36 cellular contexts compared by ENCODE assay signal in genomic region chr9:109585841-109586240, GRCh38.
"Had no signal": no experiment of that assay in that cellular context is flagged by ENCODE, and none has a peak within 500 bp of the region (broad histone marks: within the 10 kb centered on the region; RNA-seq: fewer than 3 reads in every experiment).

No MANE protein-coding gene starts in this region.

- H3K9me3 ChIP-seq: adrenal gland, body of pancreas, Peyer's patch had no signal

- H3K4me3 ChIP-seq: adrenal gland, body of pancreas, breast epithelium, Peyer's patch had no signal

- ATAC-seq: activated naive CD4-positive, alpha-beta T cell treated with anti-CD3 and anti-CD28 coated beads, Interleukin-2, amount 50 U/mL, for 72 hours; activated T-cell treated with anti-CD3 and anti-CD28 coated beads, Interleukin-2, amount 50 U/mL, for 4 hours; body of pancreas; PC-3; Right ventricle myocardium inferior; SK-N-SH treated with all-trans-retinoic acid at 6 μM for 48 hours; T-cell had no signal

- DNase-seq: activated B cell treated with CpG ODN at 0.5 μM for 24 hours; activated CD4-positive, alpha-beta memory T cell treated with anti-CD3 and anti-CD28 coated beads for 36 hours; activated CD4-positive, alpha-beta T cell treated with anti-CD3 and anti-CD28 coated beads for 4 hours; activated CD4-positive, alpha-beta T cell treated with anti-CD3 and anti-CD28 coated beads, Interleukin-2, amount 50 U/mL, for 1 hour; activated CD4-positive, CD25-positive, alpha-beta regulatory T cell treated with anti-CD3 and anti-CD28 coated beads, Interleukin-2, amount 50 U/mL, for 72 hours; activated CD8-positive, alpha-beta memory T cell treated with anti-CD3 and anti-CD28 coated beads, Interleukin-2, amount 50 U/mL, for 4 hours; activated gamma-delta T cell treated with Interleukin-2 at 50 U/mL for 16 hours; activated naive CD4-positive, alpha-beta T cell treated with anti-CD3 and anti-CD28 coated beads for 36 hours; activated T-cell treated with anti-CD3 and anti-CD28 coated beads for 4 hours; activated T-cell treated with anti-CD3 and anti-CD28 coated beads, Interleukin-2, amount 50 U/mL, for 4 hours; adrenal gland; body of pancreas; caudate nucleus; cerebellar nuclear complex; MM.1S; MV-4-11; NCI-H1092; NCI-H146; NCI-H187; NCI-H2029 treated with DMSO at 0.1 percent for 48 hours; NCI-H226; NCI-H446 treated with DMSO at 0.1 percent for 48 hours; NK-92 treated with Interleukin-12 subunit alpha and Interleukin-12 subunit beta, amount 100 ng/mL, for 24 hours; PC-3; Peyer's patch; SIG-M5; T-cell; T-helper 2 cell; T-helper 9 cell had no signal

- H3K27ac ChIP-seq: adrenal gland, body of pancreas, breast epithelium, KMS-11, Peyer's patch, RWPE1, VCaP had no signal

- H3K4me1 ChIP-seq: adrenal gland, body of pancreas, breast epithelium, Peyer's patch had no signal

- H3K27me3 ChIP-seq: adrenal gland, body of pancreas, breast epithelium, Peyer's patch had no signal
